In the genomic region with DNA sequence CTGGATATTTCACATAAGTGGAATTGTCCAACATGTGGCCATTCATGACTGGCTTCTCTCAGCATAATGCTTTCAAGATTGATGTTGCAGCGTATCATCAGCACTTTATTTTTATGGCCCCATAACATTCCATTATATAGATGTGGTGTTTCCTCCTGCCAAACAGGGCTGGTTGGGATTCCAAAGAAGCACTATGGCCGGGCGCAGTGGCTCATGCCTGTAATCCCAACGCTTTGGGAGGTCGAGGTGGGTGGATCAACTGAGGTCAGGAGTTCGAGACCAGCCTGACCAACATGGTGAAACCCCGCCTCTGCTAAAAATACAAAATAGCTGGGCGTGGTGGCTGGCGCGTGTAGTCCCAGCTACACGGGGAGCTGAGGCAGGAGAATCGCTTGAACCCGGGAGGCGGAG, we compare ENCODE assay signal across 8 cellular contexts. TPM values are rescaled to one million over a fixed set of nuclear protein-coding genes. Genes with fewer than 3 reads are reported as not detected.
DNase-seq lines count a peak whose midpoint lies in the region; ATAC-seq and TF ChIP-seq lines count a peak whose summit lies in the region.
"Not testable (repeated sequence)": the region's sequence is repeated elsewhere in the genome, so short reads cannot be mapped to it uniquely, and the experiment has no call there.

No MANE protein-coding gene starts in this region.

- DNase-seq in EL, result peak; percentile 63
- not testable (repeated sequence) for DNase-seq in MM.1S; activated CD4-positive, alpha-beta memory T cell treated with anti-CD3 and anti-CD28 coated beads for 36 hours; ascending aorta (ENCODE audit: low spot score in 2 of 2); natural killer cell; stimulated activated effector memory CD8-positive, alpha-beta T cell treated with anti-CD3 and anti-CD28 coated beads, Interleukin-12 subunit alpha, Interleukin-12 subunit beta, amount 100 ng/mL, for 72 hours (ENCODE audit: low spot score in 2 of 2)
- DNase-seq in fibroblast of mammary gland (ENCODE audit: low read depth), result peak; percentile 31

- peak overlapping the region; percentile 97 for H3K4me3 ChIP-seq in ACC112 (ENCODE audit: low read depth, low read length)
- not testable (repeated sequence) for H3K4me3 ChIP-seq in MM.1S (ENCODE audit: low read length); fibroblast of mammary gland (ENCODE audit: control insufficient read depth, low read depth, low read length)
- peak overlapping the region in 1 of 2 donors; percentile 82 for H3K4me3 ChIP-seq in ascending aorta

- not testable (repeated sequence) for ATAC-seq in natural killer cell; stimulated activated effector memory CD8-positive, alpha-beta T cell treated with anti-CD3 and anti-CD28 coated beads, Interleukin-12 subunit alpha, Interleukin-12 subunit beta, amount 100 ng/mL, for 72 hours

- H3K36me3 Mint-ChIP-seq in activated CD4-positive, alpha-beta memory T cell treated with anti-CD3 and anti-CD28 coated beads for 36 hours, result peaks cover 17% of the 10 kb centered on the region
- H3K36me3 Mint-ChIP-seq in natural killer cell, result peaks cover 12% of the 10 kb centered on the region
- H3K36me3 Mint-ChIP-seq in stimulated activated effector memory CD8-positive, alpha-beta T cell treated with anti-CD3 and anti-CD28 coated beads, Interleukin-12 subunit alpha, Interleukin-12 subunit beta, amount 100 ng/mL, for 72 hours, result peaks cover 57% of the 10 kb centered on the region

- CTCF ChIA-PET in activated CD4-positive, alpha-beta memory T cell treated with anti-CD3 and anti-CD28 coated beads for 36 hours (lab: Charles Lee), result not testable (repeated sequence)

- H3K27ac Mint-ChIP-seq in activated CD4-positive, alpha-beta memory T cell treated with anti-CD3 and anti-CD28 coated beads for 36 hours, result not testable (repeated sequence)
- H3K27ac Mint-ChIP-seq in natural killer cell, result peak overlapping the region; percentile 66 to 95
- peak overlapping the region; percentile 95 for H3K27ac Mint-ChIP-seq in stimulated activated effector memory CD8-positive, alpha-beta T cell treated with anti-CD3 and anti-CD28 coated beads, Interleukin-12 subunit alpha, Interleukin-12 subunit beta, amount 100 ng/mL, for 72 hours

- POLR2A ChIA-PET in activated CD4-positive, alpha-beta memory T cell treated with anti-CD3 and anti-CD28 coated beads for 36 hours (lab: Charles Lee), result interaction anchor here (1.9 kb wide), 1 partner anchor 49 kb away, joined by 8 read pairs; a partner anchor contains a TSS

- peak overlapping the region; percentile 97; the same call in 1 of the 2 replicates for H3K4me2 ChIP-seq in MM.1S (ENCODE audit: low read depth, low read length)

- not testable (repeated sequence) for H3K9me3 ChIP-seq in MM.1S (replicated peaks; ENCODE audit: insufficient read depth, low read length); ascending aorta

- H2AFZ ChIP-seq in ACC112 (ENCODE audit: low read length, unreplicated experiment); MM.1S (ENCODE audit: low read length): not testable (repeated sequence)

- TF ChIP-seq CTCF in MM.1S (IDR thresholded peaks at IDR 0.05; ENCODE audit: low read length); ascending aorta (IDR thresholded peaks at IDR 0.05); fibroblast of mammary gland (conservative IDR thresholded peaks at IDR 0.05; ENCODE audit: control insufficient read depth, insufficient read depth, low read depth, low read length); natural killer cell (IDR thresholded peaks at IDR 0.05): not testable (repeated sequence)

- peaks cover 12% of the 10 kb centered on the region for H3F3A ChIP-seq in MM.1S (ENCODE audit: insufficient read depth, low read length)

- not testable (repeated sequence) for H3K9ac ChIP-seq in MM.1S (ENCODE audit: low read length)

- not testable (repeated sequence) for H3K36me3 ChIP-seq in ACC112 (ENCODE audit: insufficient read depth, low read length); MM.1S (replicated peaks; ENCODE audit: insufficient read depth, low read length); ascending aorta

- H3K4me1 ChIP-seq in ACC112 (ENCODE audit: control insufficient read depth, insufficient read depth, low read length, unreplicated experiment), result peaks cover 14% of the 10 kb centered on the region
- H3K4me1 ChIP-seq in MM.1S (ENCODE audit: low read length), result not testable (repeated sequence)
- peaks cover 3 to 23% of the 10 kb centered on the region in 2 donors for H3K4me1 ChIP-seq in ascending aorta

- not testable (repeated sequence) for H3K9me3 Mint-ChIP-seq in activated CD4-positive, alpha-beta memory T cell treated with anti-CD3 and anti-CD28 coated beads for 36 hours; natural killer cell; stimulated activated effector memory CD8-positive, alpha-beta T cell treated with anti-CD3 and anti-CD28 coated beads, Interleukin-12 subunit alpha, Interleukin-12 subunit beta, amount 100 ng/mL, for 72 hours

- H3K27me3 ChIP-seq in ACC112 (ENCODE audit: insufficient read depth, low read length); MM.1S (replicated peaks; ENCODE audit: insufficient read depth, low read length); ascending aorta: not testable (repeated sequence)

- H3K4me3 Mint-ChIP-seq in activated CD4-positive, alpha-beta memory T cell treated with anti-CD3 and anti-CD28 coated beads for 36 hours, result peak overlapping the region; percentile 69
- H3K4me3 Mint-ChIP-seq in natural killer cell, result peak overlapping the region; percentile 98
- peak overlapping the region; percentile 97 for H3K4me3 Mint-ChIP-seq in stimulated activated effector memory CD8-positive, alpha-beta T cell treated with anti-CD3 and anti-CD28 coated beads, Interleukin-12 subunit alpha, Interleukin-12 subunit beta, amount 100 ng/mL, for 72 hours

- H4K20me1 ChIP-seq in MM.1S (ENCODE audit: insufficient read depth, low read length), result not testable (repeated sequence)

- peaks cover 17% of the 10 kb centered on the region for H3K4me1 Mint-ChIP-seq in activated CD4-positive, alpha-beta memory T cell treated with anti-CD3 and anti-CD28 coated beads for 36 hours (ENCODE audit: low read depth)
- H3K4me1 Mint-ChIP-seq in natural killer cell, result peaks cover 17 to 28% of the 10 kb centered on the region in 2 donors
- H3K4me1 Mint-ChIP-seq in stimulated activated effector memory CD8-positive, alpha-beta T cell treated with anti-CD3 and anti-CD28 coated beads, Interleukin-12 subunit alpha, Interleukin-12 subunit beta, amount 100 ng/mL, for 72 hours, result not testable (repeated sequence)

- intact Hi-C loops in activated CD4-positive, alpha-beta memory T cell treated with anti-CD3 and anti-CD28 coated beads for 36 hours (cut with micrococcal nuclease); natural killer cell (cut with micrococcal nuclease): not testable (repeated sequence)
- intact Hi-C loops in ascending aorta (cut with DNase I), result loop anchor here (5.0 kb wide), 1 partner anchor 131 kb away; a partner anchor contains a TSS

- H3K79me2 ChIP-seq in ACC112 (ENCODE audit: control insufficient read depth, insufficient read depth, low read length, unreplicated experiment), result peaks cover 15% of the 10 kb centered on the region
- H3K79me2 ChIP-seq in MM.1S (ENCODE audit: low read length), result peaks cover 29% of the 10 kb centered on the region

- H3K27me3 Mint-ChIP-seq in activated CD4-positive, alpha-beta memory T cell treated with anti-CD3 and anti-CD28 coated beads for 36 hours; natural killer cell (ENCODE audit: low read depth in 2 of 2): not testable (repeated sequence)

- H3K27ac ChIP-seq in ACC112 (ENCODE audit: low read depth, low read length); MM.1S (ENCODE audit: low read length): not testable (repeated sequence)
- H3K27ac ChIP-seq in ascending aorta, result peak overlapping the region; percentile 21 to 66

- H3K9me2 ChIP-seq in MM.1S (replicated peaks; ENCODE audit: insufficient read depth, low read length), result not testable (repeated sequence)

RNA-seq across cellular contexts. Expression of a gene that starts 1.1 kb away (rescaled TPM):
- 10 to 100 TPM; 55.6 to 57.0 TPM for total RNA-seq in activated CD4-positive, alpha-beta memory T cell treated with anti-CD3 and anti-CD28 coated beads for 36 hours
- 6.3 TPM for total RNA-seq in ascending aorta
- 10 to 100 TPM; 21.2 to 33.3 (median 23.3) TPM for total RNA-seq in natural killer cell

RNA-seq across cellular contexts. Expression of a gene that starts 47.6 kb away (rescaled TPM):
- total RNA-seq in activated CD4-positive, alpha-beta memory T cell treated with anti-CD3 and anti-CD28 coated beads for 36 hours, result 10 to 100 TPM; 68.9 to 72.8 TPM
- 26.9 TPM for total RNA-seq in ascending aorta
- total RNA-seq in natural killer cell, result 10 to 100 TPM; 36.4 to 44.4 (median 37.5) TPM

RNA-seq across cellular contexts. Expression of a gene that starts 49.0 kb away (rescaled TPM):
- 100 to 1,000 TPM; 228 TPM for total RNA-seq in activated CD4-positive, alpha-beta memory T cell treated with anti-CD3 and anti-CD28 coated beads for 36 hours
- total RNA-seq in ascending aorta, result 687 TPM
- total RNA-seq in natural killer cell, result 100 to 1,000 TPM; 301 to 420 (median 400) TPM
